ENCODE assay signal across 1 cellular context in genomic region chr12:62472472-62472871, GRCh38.
TF ChIP-seq lines count a peak whose summit lies in the region.

No MANE protein-coding gene starts in this region.

TF ChIP-seq in K562, 482 proteins besides CTCF, POLR2A, EP300 and RAD21 (continued from another document):
- no peak for TF ChIP-seq ZNF518B (CRISPR knock-in tag; IDR thresholded peaks at IDR 0.05)
